8 cellular contexts compared by ENCODE assay signal in genomic region chr16:53053967-53054669, GRCh38. TPM values are rescaled to one million over a fixed set of nuclear protein-coding genes. Genes with fewer than 3 reads are reported as not detected.
DNase-seq lines count a peak whose midpoint lies in the region; ATAC-seq and TF ChIP-seq lines count a peak whose summit lies in the region.

No MANE protein-coding gene starts in this region.

- CTCF ChIA-PET in activated CD4-positive, alpha-beta memory T cell treated with anti-CD3 and anti-CD28 coated beads, Interleukin-2, amount 10 ng/mL, durations not matched to agents 7 days and 5 days (lab: Charles Lee), result interaction anchor here (0.6 to 7.6 kb wide), 25 partner anchors 10 to 909 kb away, joined by 3 to 67 read pairs (median 5); no protein-coding TSS in a partner anchor

- H3K9me3 Mint-ChIP-seq in activated CD4-positive, alpha-beta memory T cell treated with anti-CD3 and anti-CD28 coated beads, Interleukin-2, amount 10 ng/mL, durations not matched to agents 7 days and 5 days, result no peaks in the 10 kb centered on the region
- peaks cover 5% of the 10 kb centered on the region for H3K9me3 Mint-ChIP-seq in glutamatergic neuron (ENCODE audit: unreplicated experiment)

- peak overlapping the region; percentile 71 for H3K27ac Mint-ChIP-seq in activated CD4-positive, alpha-beta memory T cell treated with anti-CD3 and anti-CD28 coated beads, Interleukin-2, amount 10 ng/mL, durations not matched to agents 7 days and 5 days
- H3K27ac Mint-ChIP-seq in glutamatergic neuron (ENCODE audit: unreplicated experiment), result peak overlapping the region; percentile 8

- peak overlapping the region; percentile 80 for H3K4me3 ChIP-seq in Jurkat, Clone E6-1 (ENCODE audit: low read length)
- peak overlapping the region; percentile 82 for H3K4me3 ChIP-seq in rectal smooth muscle tissue (ENCODE audit: low read length)

- no peaks in the 10 kb centered on the region for H3K9me3 ChIP-seq in ES-I3 (ENCODE audit: control insufficient read depth, insufficient read depth, low read length)

- H3K4me3 Mint-ChIP-seq in activated CD4-positive, alpha-beta memory T cell treated with anti-CD3 and anti-CD28 coated beads, Interleukin-2, amount 10 ng/mL, durations not matched to agents 7 days and 5 days, result peak overlapping the region; percentile 77
- H3K4me3 Mint-ChIP-seq in glutamatergic neuron (ENCODE audit: unreplicated experiment), result peak overlapping the region; percentile 83

- POLR2A ChIA-PET in activated CD4-positive, alpha-beta memory T cell treated with anti-CD3 and anti-CD28 coated beads, Interleukin-2, amount 10 ng/mL, durations not matched to agents 7 days and 5 days (lab: Charles Lee), result interaction anchor here (1.2 to 2.3 kb wide), 5 partner anchors 45 to 449 kb away, joined by 4 to 15 read pairs (median 5); partner anchors contain the start of gene AKTIP

- no peaks in the 10 kb centered on the region for H3K27me3 Mint-ChIP-seq in activated CD4-positive, alpha-beta memory T cell treated with anti-CD3 and anti-CD28 coated beads, Interleukin-2, amount 10 ng/mL, durations not matched to agents 7 days and 5 days
- H3K27me3 Mint-ChIP-seq in glutamatergic neuron (ENCODE audit: unreplicated experiment), result no peaks in the 10 kb centered on the region

- DNase-seq in Jurkat, Clone E6-1 (ENCODE audit: low read depth, low spot score), result peak; percentile 45
- DNase-seq in activated CD4-positive, alpha-beta memory T cell treated with anti-CD3 and anti-CD28 coated beads, Interleukin-2, amount 10 ng/mL, durations not matched to agents 7 days and 5 days, result peak; percentile 21
- DNase-seq in glutamatergic neuron, result no peak
- DNase-seq in islet precursor cell, result no peak
- no peak for DNase-seq in NCI-H2029 treated with DMSO at 0.1 percent for 48 hours (lab: John Stamatoyannopoulos, UW)

- peaks cover 2% of the 10 kb centered on the region for H3K36me3 Mint-ChIP-seq in activated CD4-positive, alpha-beta memory T cell treated with anti-CD3 and anti-CD28 coated beads, Interleukin-2, amount 10 ng/mL, durations not matched to agents 7 days and 5 days (ENCODE audit: low read depth)
- H3K36me3 Mint-ChIP-seq in glutamatergic neuron (ENCODE audit: unreplicated experiment), result no peaks in the 10 kb centered on the region

- no peak for TF ChIP-seq CTCF in glutamatergic neuron (IDR thresholded peaks at IDR 0.05; ENCODE audit: partially characterized antibody, unreplicated experiment)

- no peaks in the 10 kb centered on the region for H3K36me3 ChIP-seq in ES-I3 (ENCODE audit: insufficient read depth, low read length)
- H3K36me3 ChIP-seq in rectal smooth muscle tissue (ENCODE audit: control insufficient read depth, insufficient read depth, low read length), result no peaks in the 10 kb centered on the region

- no peaks in the 10 kb centered on the region for H3K27me3 ChIP-seq in rectal smooth muscle tissue (ENCODE audit: control insufficient read depth, insufficient read depth, low read length)

- peak; percentile 33 for ATAC-seq in GM21423 (IDR thresholded peaks at IDR 0.05; ENCODE audit: unreplicated experiment)

- H3K4me1 ChIP-seq in ES-I3 (ENCODE audit: insufficient read depth, low read length) (peaks cover 14% of the 10 kb centered on the region), rectal smooth muscle tissue (ENCODE audit: control insufficient read depth, insufficient read depth, low read length) (peaks cover 11% of the 10 kb centered on the region)

- H3K4me1 Mint-ChIP-seq in activated CD4-positive, alpha-beta memory T cell treated with anti-CD3 and anti-CD28 coated beads, Interleukin-2, amount 10 ng/mL, durations not matched to agents 7 days and 5 days, result peaks cover 51% of the 10 kb centered on the region
- peaks cover 2% of the 10 kb centered on the region for H3K4me1 Mint-ChIP-seq in glutamatergic neuron (ENCODE audit: low read depth, unreplicated experiment)

- no peak overlapping the region for H3K27ac ChIP-seq in rectal smooth muscle tissue (ENCODE audit: low read depth, low read length)

- peak overlapping the region; percentile 92; the same call in 1 of the 2 replicates for H3K9ac ChIP-seq in ES-I3 (ENCODE audit: low read depth, low read length)
- H3K9ac ChIP-seq in rectal smooth muscle tissue (ENCODE audit: low read length), result no peak overlapping the region

RNA-seq across cellular contexts. Expression of gene CHD9, which starts 0.7 kb away (rescaled TPM):
- polyA plus RNA-seq in Jurkat, Clone E6-1 (2012; ENCODE audit: insufficient read depth, insufficient read length), result 5.7 TPM
- 10 to 100 TPM; 21.6 to 23.8 TPM for total RNA-seq in activated CD4-positive, alpha-beta memory T cell treated with anti-CD3 and anti-CD28 coated beads, Interleukin-2, amount 10 ng/mL, durations not matched to agents 7 days and 5 days
- 120 TPM for total RNA-seq in glutamatergic neuron (ENCODE audit: unreplicated experiment)

RNA-seq across cellular contexts. Expression of gene CHD9NB, which starts 1.4 kb away (rescaled TPM):
- not detected for polyA plus RNA-seq in Jurkat, Clone E6-1 (2012; ENCODE audit: insufficient read depth, insufficient read length)
- total RNA-seq in activated CD4-positive, alpha-beta memory T cell treated with anti-CD3 and anti-CD28 coated beads, Interleukin-2, amount 10 ng/mL, durations not matched to agents 7 days and 5 days, result under 1 TPM; 0.28 to 0.33 TPM
- 1.8 TPM for total RNA-seq in glutamatergic neuron (ENCODE audit: unreplicated experiment)

Comparison
In these comparisons a context has a peak if more than half of its experiments do, and no peak if none do; other contexts are left out.
1. DNase-seq: peak in Jurkat, Clone E6-1 (single experiment) and activated CD4-positive, alpha-beta memory T cell treated with anti-CD3 and anti-CD28 coated beads, Interleukin-2, amount 10 ng/mL, durations not matched to agents 7 days and 5 days (single experiment); none in glutamatergic neuron (single experiment), islet precursor cell (single experiment) and NCI-H2029 treated with DMSO at 0.1 percent for 48 hours (single experiment).